Comparison of ENCODE assay signal across 11 cellular contexts in the genomic region with DNA sequence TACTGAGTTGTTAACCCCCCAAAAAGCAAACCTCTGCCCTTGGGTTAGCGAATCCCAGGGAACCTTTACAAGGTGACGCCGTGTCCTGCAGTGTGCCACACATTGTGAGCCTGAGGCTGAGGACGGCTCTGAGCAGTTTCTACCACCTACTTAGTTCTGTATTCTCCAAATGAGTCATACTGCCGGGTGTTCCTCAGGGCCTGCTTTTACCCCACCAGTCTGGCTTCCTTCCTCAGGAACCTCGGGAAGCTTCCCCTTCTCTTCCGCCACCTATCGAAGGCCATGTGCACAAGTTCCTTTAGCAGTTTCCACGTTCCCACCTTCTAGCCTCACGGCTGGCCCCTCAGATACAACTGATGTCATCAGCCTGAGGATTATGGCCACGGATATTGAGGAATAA.
DNase-seq lines count a peak whose midpoint lies in the region; ATAC-seq and TF ChIP-seq lines count a peak whose summit lies in the region.
"Had no signal": no experiment of that assay in that cellular context is flagged by ENCODE, and none has a peak within 500 bp of the region (broad histone marks: within the 10 kb centered on the region; RNA-seq: fewer than 3 reads in every experiment).

No MANE protein-coding gene starts in this region.

- H3K4me3 ChIP-seq in SJSA1 (no peak overlapping the region), neuronal stem cell (ENCODE audit: low read length in 2 of 2) (no peak overlapping the region)

- no peaks in the 10 kb centered on the region for H3K27me3 ChIP-seq in SJSA1 (replicated peaks)
- H3K27me3 ChIP-seq in neuronal stem cell (ENCODE audit: control insufficient read depth in 3 of 3, insufficient read depth in 3 of 3, low read depth in 1 of 3, low read length in 3 of 3), result no peaks in the 10 kb centered on the region

- peaks cover 16% of the 10 kb centered on the region for H3K36me3 ChIP-seq in SJSA1
- peaks cover 0 to 2% of the 10 kb centered on the region in 2 donors for H3K36me3 ChIP-seq in neuronal stem cell (replicated peaks in 1 of 2; ENCODE audit: control insufficient read depth in 2 of 2, insufficient read depth in 2 of 2, low read length in 2 of 2)

- DNase-seq in SJSA1 (ENCODE audit: low read depth in 1 of 2, low spot score in 2 of 2) (peak; percentile 67 to 76), medulla oblongata (ENCODE audit: extremely low spot score) (peak; percentile 62), neuronal stem cell (ENCODE audit: low spot score) (no peak), DMS153 (lab: John Stamatoyannopoulos, UW) (no peak)
- DNase-seq: activated CD8-positive, alpha-beta memory T cell treated with anti-CD3 and anti-CD28 coated beads, Interleukin-2, amount 50 U/mL, for 4 hours; DMS79; naive B cell had no signal

- H3K14ac ChIP-seq in neuronal stem cell (ENCODE audit: low read length), result no peak overlapping the region

- H3K79me1 ChIP-seq in neuronal stem cell (ENCODE audit: low read depth, low read length), result no peaks in the 10 kb centered on the region

- ATAC-seq in GM21723 (IDR thresholded peaks at IDR 0.05; ENCODE audit: unreplicated experiment) (peak; percentile 52), GM21360 (IDR thresholded peaks at IDR 0.05; ENCODE audit: unreplicated experiment) (no peak), HG03097 (IDR thresholded peaks at IDR 0.05; ENCODE audit: low FRiP score, unreplicated experiment) (no peak)

- no peak overlapping the region for H2BK15ac ChIP-seq in neuronal stem cell (ENCODE audit: low read length)

- no peak overlapping the region for H2AK5ac ChIP-seq in neuronal stem cell (ENCODE audit: low read depth, low read length)

- H3K9me3 ChIP-seq in SJSA1 (replicated peaks), result no peaks in the 10 kb centered on the region
- peaks cover 0 to 2% of the 10 kb centered on the region in 2 donors for H3K9me3 ChIP-seq in neuronal stem cell (replicated peaks in 1 of 2; ENCODE audit: control insufficient read depth in 2 of 2, insufficient read depth in 1 of 2, low read depth in 1 of 2, low read length in 2 of 2)

- H3K27ac ChIP-seq in SJSA1 (peak overlapping the region; percentile 58), neuronal stem cell (replicated peaks; ENCODE audit: low read length) (no peak overlapping the region)

- H3K18ac ChIP-seq in neuronal stem cell (ENCODE audit: low read length), result no peak overlapping the region

- peaks cover 16% of the 10 kb centered on the region for H3K4me1 ChIP-seq in SJSA1 (replicated peaks)
- peaks cover 0 to 4% of the 10 kb centered on the region in 2 donors for H3K4me1 ChIP-seq in neuronal stem cell (ENCODE audit: control insufficient read depth in 2 of 2, insufficient read depth in 1 of 2, low read depth in 1 of 2, low read length in 2 of 2)

- H2AFZ ChIP-seq in neuronal stem cell (ENCODE audit: low read length), result no peak overlapping the region

- WGBS in neuronal stem cell (ENCODE audit: extremely low coverage in 2 of 2, insufficient read length in 2 of 2, insufficient replicate concordance in 1 of 2), 2 donors, result no CpG with 5 or more reads among the region's 11 CpGs

- no peak overlapping the region for H3K9ac ChIP-seq in neuronal stem cell (ENCODE audit: low read depth, low read length, poor library complexity)

- H3K4ac ChIP-seq in neuronal stem cell (ENCODE audit: low read length), result no peak overlapping the region

- TF ChIP-seq CTCF in GM12872 (IDR thresholded peaks at IDR 0.05; ENCODE audit: insufficient read depth, low read depth, low read length), result 0 out of 3 replicates have a peak, but pooled peaks have one; percentile 6

- no peak overlapping the region for H4K8ac ChIP-seq in neuronal stem cell (ENCODE audit: low read depth, low read length)

- H3K23ac ChIP-seq in neuronal stem cell (ENCODE audit: low read depth, low read length, poor library complexity), result no peak overlapping the region

- H4K91ac ChIP-seq in neuronal stem cell (ENCODE audit: low read depth, low read length, poor library complexity), result no peak overlapping the region

- no peak overlapping the region for H3K4me2 ChIP-seq in neuronal stem cell (ENCODE audit: insufficient read depth, low read length, poor library complexity, severe bottlenecking)

- H2BK120ac ChIP-seq in neuronal stem cell (ENCODE audit: low read depth, low read length), result no peak overlapping the region

- H2BK5ac ChIP-seq in neuronal stem cell (ENCODE audit: low read length), result no peak overlapping the region

- no peak overlapping the region for H2BK12ac ChIP-seq in neuronal stem cell (ENCODE audit: low read length)

Comparison
In these comparisons a context has a peak if more than half of its experiments do, and no peak if none do; other contexts are left out.
1. DNase-seq: peak in SJSA1 (2 of 2) and medulla oblongata (single experiment); none in neuronal stem cell (single experiment) and DMS153 (single experiment).